12 cellular contexts compared by ENCODE assay signal in genomic region chr11:126952533-126952932, GRCh38. TPM values are rescaled to one million over a fixed set of nuclear protein-coding genes. Genes with fewer than 3 reads are reported as not detected.
"Had no signal": no experiment of that assay in that cellular context is flagged by ENCODE, and none has a peak within 500 bp of the region (broad histone marks: within the 10 kb centered on the region; RNA-seq: fewer than 3 reads in every experiment).

No MANE protein-coding gene starts in this region.

RNA-seq across cellular contexts. Expression of gene KIRREL3, which starts 48.0 kb away (rescaled TPM):
- total RNA-seq: activated B cell treated with CpG ODN at 0.5 μM for 24 hours; activated CD4-positive, alpha-beta memory T cell treated with anti-CD3 and anti-CD28 coated beads for 36 hours; activated CD4-positive, alpha-beta memory T cell treated with anti-CD3 and anti-CD28 coated beads, Interleukin-2, amount 10 ng/mL, durations not matched to agents 7 days and 5 days; activated CD4-positive, alpha-beta T cell treated with anti-CD3 and anti-CD28 coated beads for 36 hours; activated CD4-positive, alpha-beta T cell treated with anti-CD3 and anti-CD28 coated beads, Interleukin-2, amount 10 ng/mL, durations not matched to agents 24 days and 14 days; activated CD4-positive, alpha-beta T cell treated with anti-CD3 and anti-CD28 coated beads, Interleukin-2, amount 10 ng/mL, durations not matched to agents 7 days and 5 days; activated CD8-positive, alpha-beta memory T cell treated with anti-CD3 and anti-CD28 coated beads for 36 hours; activated CD8-positive, alpha-beta memory T cell treated with anti-CD3 and anti-CD28 coated beads, Interleukin-2, amount 10 ng/mL, durations not matched to agents 7 days and 5 days; activated CD8-positive, alpha-beta T cell treated with anti-CD3 and anti-CD28 coated beads for 36 hours; activated CD8-positive, alpha-beta T cell treated with anti-CD3 and anti-CD28 coated beads, Interleukin-2, amount 10 ng/mL, durations not matched to agents 7 days and 5 days; T-helper 17 cell; T-helper 2 cell treated with Interferon-gamma antibody and Interleukin-4, amounts not matched to agents 100 ng/mL and 5 ng/mL, for 36 hours had no signal
